Comparison of ENCODE assay signal across 8 cellular contexts in the genomic region with DNA sequence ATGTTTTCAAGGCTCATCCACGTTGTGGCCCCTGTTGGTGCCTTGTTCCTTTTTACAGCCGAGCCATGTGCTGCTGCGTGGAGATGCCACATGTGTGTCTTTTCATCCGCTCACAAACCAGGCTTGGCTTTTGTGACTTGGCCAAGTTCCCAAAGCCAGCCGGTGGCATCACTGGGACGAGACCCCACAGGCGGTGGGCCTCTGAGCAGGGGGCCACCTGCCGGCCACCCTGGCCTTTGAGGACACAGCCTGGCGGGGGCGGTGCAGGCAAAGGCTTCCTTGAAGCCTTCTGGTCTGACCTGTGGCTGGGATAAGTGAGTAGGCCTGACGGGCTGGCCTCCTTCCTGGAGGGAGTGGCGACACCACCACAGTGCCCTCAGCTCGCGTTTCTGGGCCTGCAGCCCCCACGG. TPM values are rescaled to one million over a fixed set of nuclear protein-coding genes. Genes with fewer than 3 reads are reported as not detected.
DNase-seq lines count a peak whose midpoint lies in the region; ATAC-seq and TF ChIP-seq lines count a peak whose summit lies in the region.

No MANE protein-coding gene starts in this region.

- intact Hi-C loops in Right ventricle myocardium superior (cut with DNase I) (no loop called here), Right ventricle myocardium inferior (cut with DNase I) (no loop called here), cardiac septum (cut with DNase I) (no loop called here)

- H3K27ac ChIP-seq in KMS-11: peak overlapping the region; percentile 99

- H3K4me3 Mint-ChIP-seq in activated T-cell treated with anti-CD3 and anti-CD28 coated beads, Interleukin-2, amount 50 U/mL, for 72 hours: peak overlapping the region; percentile 75 to 97

- peak overlapping the region; percentile 90 for H3K9ac ChIP-seq in KMS-11

- H3K4me2 ChIP-seq in KMS-11: peak overlapping the region; percentile 100

- peaks cover 82% of the 10 kb centered on the region for H3K4me1 Mint-ChIP-seq in activated T-cell treated with anti-CD3 and anti-CD28 coated beads, Interleukin-2, amount 50 U/mL, for 72 hours (ENCODE audit: low read depth)

- peaks cover 33% of the 10 kb centered on the region for H3K4me1 ChIP-seq in KMS-11 (ENCODE audit: low read depth, poor library complexity, severe bottlenecking)

- H3K27ac Mint-ChIP-seq in activated T-cell treated with anti-CD3 and anti-CD28 coated beads, Interleukin-2, amount 50 U/mL, for 72 hours: peak overlapping the region; percentile 81

- no peaks in the 10 kb centered on the region for H4K20me1 ChIP-seq in KMS-11 (ENCODE audit: insufficient read depth)

- DNase-seq in Right ventricle myocardium superior: peak; percentile 74
- DNase-seq in Right ventricle myocardium inferior (ENCODE audit: missing footprints): no peak
- DNase-seq in activated T-cell treated with anti-CD3 and anti-CD28 coated beads, Interleukin-2, amount 50 U/mL, for 72 hours: peak; percentile 66 to 69
- DNase-seq in cardiac septum (ENCODE audit: low spot score): peak; percentile 83
- DNase-seq in stimulated activated CD8-positive, alpha-beta memory T cell treated with anti-CD3 and anti-CD28 coated beads, Interleukin-2, amount 100 ng/mL, for 48 hours (ENCODE audit: low read depth in 2 of 2): peak; percentile 58 to 65
- no peak for DNase-seq in D341Med (ENCODE audit: low spot score)

- ATAC-seq in Right ventricle myocardium superior (ENCODE audit: poor library complexity): peak; percentile 16
- ATAC-seq in Right ventricle myocardium inferior: no peak
- peak; percentile 60 to 65 for ATAC-seq in activated T-cell treated with anti-CD3 and anti-CD28 coated beads, Interleukin-2, amount 50 U/mL, for 72 hours (replicated peaks in 1 of 2)
- ATAC-seq in GM18520 (IDR thresholded peaks at IDR 0.05; ENCODE audit: unreplicated experiment): no peak

- H3K4me3 ChIP-seq in KMS-11 (IDR thresholded peaks at IDR 0.05; ENCODE audit: insufficient read depth, low read depth, low read length): no peak overlapping the region

- H3K36me3 ChIP-seq in KMS-11 (ENCODE audit: insufficient read depth): peaks cover 4% of the 10 kb centered on the region; the same call in 1 of the 2 replicates

- H3K36me3 Mint-ChIP-seq in activated T-cell treated with anti-CD3 and anti-CD28 coated beads, Interleukin-2, amount 50 U/mL, for 72 hours (ENCODE audit: insufficient read depth in 2 of 2): peaks cover 3 to 22% of the 10 kb centered on the region in 2 donors

- H2AFZ ChIP-seq in KMS-11 (ENCODE audit: low read depth): peak overlapping the region; percentile 61; the same call in 1 of the 2 replicates

- no peak for TF ChIP-seq CTCF in KMS-11 (conservative IDR thresholded peaks at IDR 0.05; ENCODE audit: low read depth, low read length)

- no peaks in the 10 kb centered on the region for H3K9me3 Mint-ChIP-seq in activated T-cell treated with anti-CD3 and anti-CD28 coated beads, Interleukin-2, amount 50 U/mL, for 72 hours

- no peaks in the 10 kb centered on the region for H3K27me3 ChIP-seq in KMS-11 (ENCODE audit: insufficient read depth, low read depth)

- H3K27me3 Mint-ChIP-seq in activated T-cell treated with anti-CD3 and anti-CD28 coated beads, Interleukin-2, amount 50 U/mL, for 72 hours (ENCODE audit: low read depth): no peaks in the 10 kb centered on the region

- H3K79me2 ChIP-seq in KMS-11 (ENCODE audit: insufficient read depth, low read depth): peaks cover 56% of the 10 kb centered on the region

RNA-seq across cellular contexts. Expression of a gene that starts 10.6 kb away (rescaled TPM):
- total RNA-seq in Right ventricle myocardium superior (53.4 TPM), Right ventricle myocardium inferior (54.1 TPM), cardiac septum (43.1 TPM)
- total RNA-seq in activated T-cell treated with anti-CD3 and anti-CD28 coated beads, Interleukin-2, amount 50 U/mL, for 72 hours: 100 to 1,000 TPM; 379 to 422 TPM

RNA-seq across cellular contexts. Expression of a gene that starts 12.3 kb away (rescaled TPM):
- total RNA-seq in Right ventricle myocardium superior (11.6 TPM), Right ventricle myocardium inferior (15.2 TPM), cardiac septum (20.0 TPM)
- 10 to 100 TPM; 78.5 to 90.9 TPM for total RNA-seq in activated T-cell treated with anti-CD3 and anti-CD28 coated beads, Interleukin-2, amount 50 U/mL, for 72 hours

RNA-seq across cellular contexts. Expression of a gene that starts 26.5 kb away (rescaled TPM):
- 12.1 TPM for total RNA-seq in Right ventricle myocardium superior
- total RNA-seq in Right ventricle myocardium inferior: 15.8 TPM
- total RNA-seq in activated T-cell treated with anti-CD3 and anti-CD28 coated beads, Interleukin-2, amount 50 U/mL, for 72 hours: 10 to 100 TPM; 13.3 to 20.3 TPM
- total RNA-seq in cardiac septum: 22.3 TPM

Comparison
In these comparisons a context has a peak if more than half of its experiments do, and no peak if none do; other contexts are left out.
1. ATAC-seq: peak in Right ventricle myocardium superior (single experiment) and activated T-cell treated with anti-CD3 and anti-CD28 coated beads, Interleukin-2, amount 50 U/mL, for 72 hours (2 of 2); none in Right ventricle myocardium inferior (single experiment) and GM18520 (single experiment).
2. DNase-seq: peak in Right ventricle myocardium superior (single experiment), activated T-cell treated with anti-CD3 and anti-CD28 coated beads, Interleukin-2, amount 50 U/mL, for 72 hours (2 of 2), cardiac septum (single experiment) and stimulated activated CD8-positive, alpha-beta memory T cell treated with anti-CD3 and anti-CD28 coated beads, Interleukin-2, amount 100 ng/mL, for 48 hours (2 of 2); none in Right ventricle myocardium inferior (single experiment) and D341Med (single experiment).